In genomic region chr2:131492015-131492417, GRCh38 we compare ENCODE assay signal across 8 cellular contexts. TPM values are rescaled to one million over a fixed set of nuclear protein-coding genes. Genes with fewer than 3 reads are reported as not detected.
A peak's percentile ranks its signal among the peaks of the same experiment; 100 is the strongest.
DNase-seq lines count a peak whose midpoint lies in the region; ATAC-seq and TF ChIP-seq lines count a peak whose summit lies in the region.
"Not testable (repeated sequence)": the region's sequence is repeated elsewhere in the genome, so short reads cannot be mapped to it uniquely, and the experiment has no call there.

TSS of gene MZT2A (minus strand) at chr2:131492397. CDS start at chr2:131492376, 21 bp downstream.

- intact Hi-C loops in CD8-positive, alpha-beta T cell (cut with DNase I, micrococcal nuclease), result loop anchor here (1.0 to 10.0 kb wide), 6 partner anchors 35 to 1615 kb away; partner anchors contain the start of genes CCDC74A (in 1 of the 2), FAM168B (in 1 of the 2), IMP4 (in 1 of the 2) and PLEKHB2 (in 1 of the 2)
- intact Hi-C loops in ascending aorta (cut with DNase I), result loop anchor here (5.0 to 10.0 kb wide), 9 partner anchors 35 to 1615 kb away; partner anchors contain the start of genes CCDC74A, FAM168B, IMP4 and PLEKHB2

- H3K27me3 Mint-ChIP-seq in CD8-positive, alpha-beta T cell (ENCODE audit: low read depth), result not testable (repeated sequence)

- H3K27ac Mint-ChIP-seq in CD8-positive, alpha-beta T cell, result peak within 1 kb of the TSS; percentile 98
- H3K27ac Mint-ChIP-seq in stimulated activated effector memory CD8-positive, alpha-beta T cell treated with anti-CD3 and anti-CD28 coated beads, Interleukin-12 subunit alpha, Interleukin-12 subunit beta, amount 100 ng/mL, for 72 hours, result peak within 1 kb of the TSS; percentile 98

- H3K9me3 ChIP-seq in CD8-positive, alpha-beta T cell (ENCODE audit: low read length); ascending aorta: not testable (repeated sequence)

- peaks cover 19% of the 10 kb centered on the region for H3K4me1 ChIP-seq in CD8-positive, alpha-beta T cell (ENCODE audit: insufficient read depth, low read length)
- H3K4me1 ChIP-seq in ascending aorta, result not testable (repeated sequence)

- CTCF ChIA-PET in CD8-positive, alpha-beta T cell (lab: Charles Lee), result interaction anchor here (0.9 to 1.6 kb wide), 4 partner anchors 11 to 310 kb away, joined by 3 to 4 read pairs (median 4); no protein-coding TSS in a partner anchor

- peak within 1 kb of the TSS; percentile 95 for H3K4me3 Mint-ChIP-seq in CD8-positive, alpha-beta T cell
- H3K4me3 Mint-ChIP-seq in stimulated activated effector memory CD8-positive, alpha-beta T cell treated with anti-CD3 and anti-CD28 coated beads, Interleukin-12 subunit alpha, Interleukin-12 subunit beta, amount 100 ng/mL, for 72 hours, result peak within 1 kb of the TSS; percentile 95

- H3K27me3 ChIP-seq in CD8-positive, alpha-beta T cell (ENCODE audit: insufficient read depth, low read length); ascending aorta: not testable (repeated sequence)

- peak within 1 kb of the TSS; percentile 97 for H3K27ac ChIP-seq in CD8-positive, alpha-beta T cell (ENCODE audit: low read depth, low read length)
- peak within 1 kb of the TSS; percentile 77 to 86 for H3K27ac ChIP-seq in ascending aorta

- not testable (repeated sequence) for TF ChIP-seq CTCF in CD8-positive, alpha-beta T cell (IDR thresholded peaks at IDR 0.05); foreskin fibroblast (IDR thresholded peaks at IDR 0.05; ENCODE audit: low read depth, low read length)
- peak in 1 of 3 experiments; percentile 55 for TF ChIP-seq CTCF in ascending aorta (IDR thresholded peaks at IDR 0.05)

- peak within 1 kb of the TSS; percentile 86 for H3K4me3 ChIP-seq in CD8-positive, alpha-beta T cell (ENCODE audit: low read depth, low read length)
- H3K4me3 ChIP-seq in ascending aorta, result peak within 1 kb of the TSS; percentile 87 to 98
- peak within 1 kb of the TSS; percentile 82 to 91 for H3K4me3 ChIP-seq in foreskin fibroblast (ENCODE audit: low read depth in 1 of 2, low read length in 2 of 2)

- H3K36me3 ChIP-seq in CD8-positive, alpha-beta T cell (ENCODE audit: insufficient read depth, low read length); ascending aorta: not testable (repeated sequence)

- peaks cover 20% of the 10 kb centered on the region for H3K36me3 Mint-ChIP-seq in CD8-positive, alpha-beta T cell
- H3K36me3 Mint-ChIP-seq in stimulated activated effector memory CD8-positive, alpha-beta T cell treated with anti-CD3 and anti-CD28 coated beads, Interleukin-12 subunit alpha, Interleukin-12 subunit beta, amount 100 ng/mL, for 72 hours, result peaks cover 58% of the 10 kb centered on the region

- ATAC-seq in CD8-positive, alpha-beta T cell, result not testable (repeated sequence)
- ATAC-seq in GM19467 (IDR thresholded peaks at IDR 0.05; ENCODE audit: unreplicated experiment) (peak; percentile 13), HG03097 (IDR thresholded peaks at IDR 0.05; ENCODE audit: low FRiP score, unreplicated experiment) (peak; percentile 6)
- ATAC-seq in stimulated activated effector memory CD8-positive, alpha-beta T cell treated with anti-CD3 and anti-CD28 coated beads, Interleukin-12 subunit alpha, Interleukin-12 subunit beta, amount 100 ng/mL, for 72 hours, result peak; percentile 2

- H3K4me1 Mint-ChIP-seq in CD8-positive, alpha-beta T cell (ENCODE audit: low read depth), result peaks cover 47% of the 10 kb centered on the region
- H3K4me1 Mint-ChIP-seq in stimulated activated effector memory CD8-positive, alpha-beta T cell treated with anti-CD3 and anti-CD28 coated beads, Interleukin-12 subunit alpha, Interleukin-12 subunit beta, amount 100 ng/mL, for 72 hours, result peaks cover 44% of the 10 kb centered on the region

- DNase-seq in CD8-positive, alpha-beta T cell; RPMI7951 (ENCODE audit: low read depth); ascending aorta (ENCODE audit: low spot score in 2 of 2); foreskin fibroblast; mucosa of gallbladder (ENCODE audit: low spot score); stimulated activated effector memory CD8-positive, alpha-beta T cell treated with anti-CD3 and anti-CD28 coated beads, Interleukin-12 subunit alpha, Interleukin-12 subunit beta, amount 100 ng/mL, for 72 hours (ENCODE audit: low spot score in 2 of 2): not testable (repeated sequence)

- H3K9me3 Mint-ChIP-seq in CD8-positive, alpha-beta T cell; stimulated activated effector memory CD8-positive, alpha-beta T cell treated with anti-CD3 and anti-CD28 coated beads, Interleukin-12 subunit alpha, Interleukin-12 subunit beta, amount 100 ng/mL, for 72 hours: not testable (repeated sequence)

- POLR2A ChIA-PET in CD8-positive, alpha-beta T cell (lab: Charles Lee), result interaction anchor here (1.0 to 1.5 kb wide), 3 partner anchors 387 to 1149 kb away, joined by 3 to 6 read pairs (median 4); partner anchors contain the start of genes IMP4 and PLEKHB2

RNA-seq across cellular contexts. Expression of gene MZT2A, which starts in this region (rescaled TPM):
- 10 to 100 TPM; 54.7 to 55.5 TPM for total RNA-seq in CD8-positive, alpha-beta T cell
- total RNA-seq in RPMI7951 (2014; rRNA removed; shearing (Covaris generic)), result 86.9 and 137 TPM in 2 replicates
- total RNA-seq in ascending aorta (108 TPM), mucosa of gallbladder (80.0 TPM)
